ENCODE assay signal across 8 cellular contexts in the genomic region with DNA sequence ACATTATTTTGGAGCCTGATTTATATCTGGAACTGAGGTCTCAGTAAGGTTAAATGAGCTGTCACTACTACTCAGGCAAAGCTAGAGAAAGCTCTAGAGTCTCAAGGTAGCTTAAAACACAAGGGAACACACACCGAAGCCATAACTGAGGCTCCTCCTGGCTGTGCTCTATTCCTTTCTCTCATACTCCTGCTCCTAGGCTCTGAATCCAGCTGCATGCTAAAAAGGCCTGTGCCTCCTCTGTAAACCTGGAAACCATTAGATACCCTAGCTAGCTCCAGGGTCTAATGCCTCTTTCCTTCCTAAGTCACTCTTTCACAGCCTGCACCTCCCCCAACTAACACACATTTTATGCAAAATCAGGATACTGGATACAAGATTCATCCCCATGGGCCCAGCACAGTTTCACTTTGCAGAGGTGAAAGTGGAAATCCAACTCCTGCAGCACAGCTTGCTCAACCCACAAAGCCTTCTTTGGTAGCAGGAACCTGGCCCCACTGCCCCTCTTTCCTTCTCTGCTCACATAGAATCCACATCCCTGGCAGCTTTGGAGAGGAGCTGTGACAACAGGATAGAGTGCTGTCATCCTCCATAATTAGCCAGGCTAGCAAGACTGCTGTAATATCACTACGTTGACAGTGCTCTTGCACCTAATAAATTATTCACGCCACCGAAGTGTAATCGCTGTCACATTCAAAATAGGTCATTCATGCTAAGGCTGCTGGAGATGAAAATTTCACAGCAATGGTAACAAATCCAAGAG. TPM values are rescaled to one million over a fixed set of nuclear protein-coding genes. Genes with fewer than 3 reads are reported as not detected.
DNase-seq lines count a peak whose midpoint lies in the region; TF ChIP-seq lines count a peak whose summit lies in the region.

No MANE protein-coding gene starts in this region.

- H3K9me3 ChIP-seq in skeletal muscle tissue (ENCODE audit: control insufficient read depth in 3 of 3, low read length in 3 of 3), result no peaks in the 10 kb centered on the region
- no peaks in the 10 kb centered on the region for H3K9me3 ChIP-seq in transverse colon

- H3K9ac ChIP-seq in skeletal muscle tissue (ENCODE audit: low read depth in 1 of 3, low read length in 3 of 3), result peak overlapping the region; percentile 65 to 77 (median 70)

- no peak for TF ChIP-seq POLR2A in transverse colon (IDR thresholded peaks at IDR 0.05)

- DNase-seq in activated CD4-positive, alpha-beta T cell treated with anti-CD3 and anti-CD28 coated beads, Interleukin-2, amount 10 ng/mL, durations not matched to agents 24 days and 14 days, result peak; percentile 78
- DNase-seq in activated CD4-positive, alpha-beta T cell treated with anti-CD3 and anti-CD28 coated beads for 4 hours, result no peak
- DNase-seq in NCI-H2029 (lab: John Stamatoyannopoulos, UW) (peak; percentile 85), chondrocyte (ENCODE audit: low spot score) (no peak), cerebellum (ENCODE audit: low spot score) (no peak), transverse colon (no peak), KBM-7 (no peak)

- intact Hi-C loops in activated CD4-positive, alpha-beta T cell treated with anti-CD3 and anti-CD28 coated beads, Interleukin-2, amount 10 ng/mL, durations not matched to agents 24 days and 14 days (cut with micrococcal nuclease), result loop anchor here (1.0 kb wide), 1 partner anchor 8 kb away; no protein-coding TSS in a partner anchor
- intact Hi-C loops in transverse colon (cut with DNase I; ENCODE audit: low total_unique reads), result no loop called here

- no peak for TF ChIP-seq EP300 in transverse colon (IDR thresholded peaks at IDR 0.05; ENCODE audit: low read depth)

- H3K36me3 ChIP-seq in skeletal muscle tissue (ENCODE audit: control insufficient read depth in 3 of 3, insufficient read depth in 3 of 3, low read length in 3 of 3) (no peaks in the 10 kb centered on the region), transverse colon (no peaks in the 10 kb centered on the region)

- in situ Hi-C loops in transverse colon (cut with MboI; ENCODE audit: low pct_ligation_motif_present in 1 of 4, low pct_unique_long_range_greater_than_20kb in 1 of 4, low sequenced_read_pairs in 3 of 4) (no loop called here), KBM-7 (cut with MboI; ENCODE audit: low pct_unique_long_range_greater_than_20kb, low sequenced_read_pairs) (no loop called here)

- H3K4me3 Mint-ChIP-seq in activated CD4-positive, alpha-beta T cell treated with anti-CD3 and anti-CD28 coated beads, Interleukin-2, amount 10 ng/mL, durations not matched to agents 24 days and 14 days, result peak overlapping the region; percentile 67
- H3K4me3 Mint-ChIP-seq in chondrocyte (ENCODE audit: unreplicated experiment), result no peak overlapping the region

- 52 to 71% methylated on average over 1 to 5 of the region's 5 CpGs for WGBS in transverse colon (ENCODE audit: low coverage in 1 of 2), 2 donors

- TF ChIP-seq CTCF in chondrocyte (IDR thresholded peaks at IDR 0.05) (no peak), transverse colon (IDR thresholded peaks at IDR 0.05) (no peak)

- no peaks in the 10 kb centered on the region for H3K27me3 ChIP-seq in skeletal muscle tissue (ENCODE audit: control insufficient read depth in 3 of 3, insufficient read depth in 3 of 3, low read length in 3 of 3)
- no peaks in the 10 kb centered on the region for H3K27me3 ChIP-seq in transverse colon

- H3K4me3 ChIP-seq in skeletal muscle tissue (ENCODE audit: low read length in 3 of 3), result peak overlapping the region; percentile 28 to 35 (median 33)
- no peak overlapping the region for H3K4me3 ChIP-seq in transverse colon

- H3K36me3 Mint-ChIP-seq in activated CD4-positive, alpha-beta T cell treated with anti-CD3 and anti-CD28 coated beads, Interleukin-2, amount 10 ng/mL, durations not matched to agents 24 days and 14 days (ENCODE audit: low read depth), result peaks cover 21% of the 10 kb centered on the region
- no peaks in the 10 kb centered on the region for H3K36me3 Mint-ChIP-seq in chondrocyte (ENCODE audit: low read depth)

- H3K27ac ChIP-seq in skeletal muscle tissue (ENCODE audit: low read depth, low read length), result peak overlapping the region; percentile 92
- H3K27ac ChIP-seq in transverse colon, result peak overlapping the region in 1 of 4 donors; percentile 35

- H3K9me3 Mint-ChIP-seq in activated CD4-positive, alpha-beta T cell treated with anti-CD3 and anti-CD28 coated beads, Interleukin-2, amount 10 ng/mL, durations not matched to agents 24 days and 14 days, result no peaks in the 10 kb centered on the region
- no peaks in the 10 kb centered on the region for H3K9me3 Mint-ChIP-seq in chondrocyte (ENCODE audit: low read depth)

- H3K4me1 ChIP-seq in skeletal muscle tissue (ENCODE audit: control insufficient read depth in 3 of 3, insufficient read depth in 3 of 3, low read length in 3 of 3) (peaks cover 25 to 46% (median 38%) of the 10 kb centered on the region in 3 donors), transverse colon (peaks cover 0 to 3% (median 0%) of the 10 kb centered on the region in 4 donors)

- H3K27me3 Mint-ChIP-seq in activated CD4-positive, alpha-beta T cell treated with anti-CD3 and anti-CD28 coated beads, Interleukin-2, amount 10 ng/mL, durations not matched to agents 24 days and 14 days, result no peaks in the 10 kb centered on the region
- H3K27me3 Mint-ChIP-seq in chondrocyte (ENCODE audit: low read depth), result no peaks in the 10 kb centered on the region

- peaks cover 69% of the 10 kb centered on the region for H3K4me1 Mint-ChIP-seq in activated CD4-positive, alpha-beta T cell treated with anti-CD3 and anti-CD28 coated beads, Interleukin-2, amount 10 ng/mL, durations not matched to agents 24 days and 14 days
- H3K4me1 Mint-ChIP-seq in chondrocyte (ENCODE audit: low read depth), result peaks cover 31% of the 10 kb centered on the region

- H3K27ac Mint-ChIP-seq in activated CD4-positive, alpha-beta T cell treated with anti-CD3 and anti-CD28 coated beads, Interleukin-2, amount 10 ng/mL, durations not matched to agents 24 days and 14 days, result peak overlapping the region; percentile 80
- peak overlapping the region; percentile 88 for H3K27ac Mint-ChIP-seq in chondrocyte (ENCODE audit: unreplicated experiment)

RNA-seq across cellular contexts. Expression of gene RIPOR2, which starts 16.9 kb away (rescaled TPM):
- 25.3 and 26.5 TPM in 2 replicates for total RNA-seq in activated CD4-positive, alpha-beta T cell treated with anti-CD3 and anti-CD28 coated beads, Interleukin-2, amount 10 ng/mL, durations not matched to agents 24 days and 14 days
- total RNA-seq in chondrocyte (0.62 to 1.9 TPM (median 0.92 TPM) in 3 replicates), skeletal muscle tissue (9.9 TPM), cerebellum (34.9 TPM), transverse colon (10 to 100 TPM in 1 of 4 donors, 1 to 10 TPM in 3; 1.2 to 16.7 (median 5.2) TPM)

Comparison
In these comparisons a context has a peak if more than half of its experiments do, and no peak if none do; other contexts are left out.
1. DNase-seq: peak in activated CD4-positive, alpha-beta T cell treated with anti-CD3 and anti-CD28 coated beads, Interleukin-2, amount 10 ng/mL, durations not matched to agents 24 days and 14 days (single experiment) and NCI-H2029 (single experiment); none in activated CD4-positive, alpha-beta T cell treated with anti-CD3 and anti-CD28 coated beads for 4 hours (0 of 2), chondrocyte (single experiment), cerebellum (single experiment), transverse colon (single experiment) and KBM-7 (single experiment).
2. H3K4me3 ChIP-seq: peak in skeletal muscle tissue (3 of 3); none in transverse colon (0 of 4).